In the genomic region with DNA sequence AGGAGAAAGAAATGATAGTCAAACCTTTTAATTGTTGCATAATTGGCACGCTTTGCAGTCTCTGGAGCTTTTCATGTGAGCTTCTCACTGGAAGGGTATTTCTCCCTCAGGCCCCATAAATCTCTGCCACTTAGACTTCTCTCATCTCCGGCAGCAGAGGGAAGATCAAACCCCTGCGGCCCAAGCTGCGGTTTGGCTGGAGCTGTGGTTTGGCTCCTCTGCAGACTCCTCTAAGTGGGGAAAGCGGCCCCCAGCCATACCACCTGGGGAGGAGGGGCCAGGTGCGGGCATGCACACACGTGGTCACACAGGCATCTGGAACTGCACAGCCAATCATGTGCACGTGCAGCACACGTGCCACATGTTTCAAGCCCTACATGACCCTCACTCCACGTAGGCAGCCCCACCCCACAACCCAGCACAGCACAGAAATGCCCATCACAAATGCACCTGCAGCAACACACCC, we compare ENCODE assay signal across 8 cellular contexts. TPM values are rescaled to one million over a fixed set of nuclear protein-coding genes. Genes with fewer than 3 reads are reported as not detected.
A peak's percentile ranks its signal among the peaks of the same experiment; 100 is the strongest.
DNase-seq lines count a peak whose midpoint lies in the region; ATAC-seq and FAIRE-seq lines count a peak whose summit lies in the region.

No MANE protein-coding gene starts in this region.

- H3K9me3 Mint-ChIP-seq in activated T-helper 2 cell treated with anti-CD3 and anti-CD28 coated beads, Interferon-gamma antibody, Interleukin-2, Interleukin-4, amounts not matched to agents 10 μg/mL and 5 μg/mL and 100 μg/mL, durations not matched to agents 14 hours and 24 hours and 36 hours: no peaks in the 10 kb centered on the region

- no peak overlapping the region for H3K4me3 ChIP-seq in H7 (ENCODE audit: insufficient read depth, low read depth, low read length)

- no peaks in the 10 kb centered on the region for H3K27me3 ChIP-seq in H7 (ENCODE audit: control insufficient read depth, insufficient read depth, low read length)

- peaks cover 25% of the 10 kb centered on the region for H3K27me3 Mint-ChIP-seq in activated T-helper 2 cell treated with anti-CD3 and anti-CD28 coated beads, Interferon-gamma antibody, Interleukin-2, Interleukin-4, amounts not matched to agents 10 μg/mL and 5 μg/mL and 100 μg/mL, durations not matched to agents 14 hours and 24 hours and 36 hours (ENCODE audit: low read depth)

- peaks cover 5% of the 10 kb centered on the region for H3K4me1 Mint-ChIP-seq in activated T-helper 2 cell treated with anti-CD3 and anti-CD28 coated beads, Interferon-gamma antibody, Interleukin-2, Interleukin-4, amounts not matched to agents 10 μg/mL and 5 μg/mL and 100 μg/mL, durations not matched to agents 14 hours and 24 hours and 36 hours (ENCODE audit: low read depth)

- intact Hi-C loops in activated T-helper 2 cell treated with anti-CD3 and anti-CD28 coated beads, Interferon-gamma antibody, Interleukin-2, Interleukin-4, amounts not matched to agents 10 μg/mL and 5 μg/mL and 100 μg/mL, durations not matched to agents 14 hours and 24 hours and 36 hours (cut with micrococcal nuclease): no loop called here

- ATAC-seq in GM19023 (IDR thresholded peaks at IDR 0.05; ENCODE audit: unreplicated experiment): no peak

- FAIRE-seq in RCC 7860 (lab: Jason Lieb, UNC): peak; percentile 76

- no peaks in the 10 kb centered on the region for H3K36me3 ChIP-seq in H7 (replicated peaks; ENCODE audit: control insufficient read depth, insufficient read depth, low read length)

- DNase-seq in AG08395 (ENCODE audit: low spot score) (peak; percentile 85), HT-29 (ENCODE audit: low spot score) (peak; percentile 10), RCC 7860 (ENCODE audit: low spot score) (peak; percentile 69), fibroblast of the conjunctiva (ENCODE audit: low read depth) (peak; percentile 8), SHP77 treated with DMSO at 0.1 percent for 48 hours (lab: John Stamatoyannopoulos, UW) (no peak), H7 (no peak)
- no peak for DNase-seq in activated T-helper 2 cell treated with anti-CD3 and anti-CD28 coated beads, Interferon-gamma antibody, Interleukin-2, Interleukin-4, amounts not matched to agents 10 μg/mL and 5 μg/mL and 100 μg/mL, durations not matched to agents 14 hours and 24 hours and 36 hours (ENCODE audit: low spot score)

- H3K36me3 Mint-ChIP-seq in activated T-helper 2 cell treated with anti-CD3 and anti-CD28 coated beads, Interferon-gamma antibody, Interleukin-2, Interleukin-4, amounts not matched to agents 10 μg/mL and 5 μg/mL and 100 μg/mL, durations not matched to agents 14 hours and 24 hours and 36 hours (ENCODE audit: low read depth): no peaks in the 10 kb centered on the region

- no peak overlapping the region for H3K4me3 Mint-ChIP-seq in activated T-helper 2 cell treated with anti-CD3 and anti-CD28 coated beads, Interferon-gamma antibody, Interleukin-2, Interleukin-4, amounts not matched to agents 10 μg/mL and 5 μg/mL and 100 μg/mL, durations not matched to agents 14 hours and 24 hours and 36 hours (ENCODE audit: low read depth)

- no peak overlapping the region for H3K27ac Mint-ChIP-seq in activated T-helper 2 cell treated with anti-CD3 and anti-CD28 coated beads, Interferon-gamma antibody, Interleukin-2, Interleukin-4, amounts not matched to agents 10 μg/mL and 5 μg/mL and 100 μg/mL, durations not matched to agents 14 hours and 24 hours and 36 hours

RNA-seq across cellular contexts. Expression of gene UBE2T, which starts 58.3 kb away (rescaled TPM):
- total RNA-seq in HT-29 (2014; rRNA removed; shearing (Covaris generic)): 83.1 and 95.1 TPM in 2 replicates
- 81.8 and 85.9 TPM in 2 replicates for total RNA-seq in activated T-helper 2 cell treated with anti-CD3 and anti-CD28 coated beads, Interferon-gamma antibody, Interleukin-2, Interleukin-4, amounts not matched to agents 10 μg/mL and 5 μg/mL and 100 μg/mL, durations not matched to agents 14 hours and 24 hours and 36 hours
- total RNA-seq in H7 (2014; rRNA removed; shearing (Covaris generic)): 159 and 161 TPM in 2 replicates

Comparison
In these comparisons a context has a peak if more than half of its experiments do, and no peak if none do; other contexts are left out.
1. DNase-seq: peak in AG08395 (single experiment), HT-29 (single experiment), RCC 7860 (single experiment) and fibroblast of the conjunctiva (single experiment); none in SHP77 treated with DMSO at 0.1 percent for 48 hours (single experiment), activated T-helper 2 cell treated with anti-CD3 and anti-CD28 coated beads, Interferon-gamma antibody, Interleukin-2, Interleukin-4, amounts not matched to agents 10 μg/mL and 5 μg/mL and 100 μg/mL, durations not matched to agents 14 hours and 24 hours and 36 hours (single experiment) and H7 (single experiment).